In genomic region chr4:112589207-112589606, GRCh38 we compare ENCODE assay signal across 1 cellular context.
TF ChIP-seq lines count a peak whose summit lies in the region.

No MANE protein-coding gene starts in this region.

TF ChIP-seq in SK-N-SH treated with all-trans-retinoic acid at 6 μM for 48 hours, 23 proteins besides CTCF, POLR2A, EP300 and RAD21 (continued from another document):
- no peak for TF ChIP-seq TOX (CRISPR knock-in tag; IDR thresholded peaks at IDR 0.05; ENCODE audit: borderline replicate concordance)
